Comparison of ENCODE assay signal across 36 cellular contexts in the genomic region with DNA sequence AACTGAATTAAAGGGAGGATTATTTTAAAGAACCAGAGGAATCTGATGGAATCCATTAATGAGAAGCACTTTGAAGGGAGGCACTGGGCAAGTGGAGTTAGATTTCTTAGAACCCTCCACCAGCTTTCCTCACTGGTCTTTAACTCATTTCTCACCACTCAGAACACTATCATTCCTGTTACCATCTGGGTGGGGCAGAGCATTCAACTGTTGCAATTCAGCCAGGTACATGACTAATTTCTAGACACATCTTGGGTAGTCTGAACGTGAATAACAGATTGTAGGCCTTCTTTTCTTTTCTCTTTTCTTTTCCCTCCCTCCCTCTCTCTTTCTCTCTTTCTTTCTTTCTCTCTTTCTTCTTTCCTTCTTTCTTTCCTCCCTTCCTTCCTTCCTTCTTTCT. TPM values are rescaled to one million over a fixed set of nuclear protein-coding genes. Genes with fewer than 3 reads are reported as not detected.
"Had no signal": no experiment of that assay in that cellular context is flagged by ENCODE, and none has a peak within 500 bp of the region (broad histone marks: within the 10 kb centered on the region; RNA-seq: fewer than 3 reads in every experiment).

No MANE protein-coding gene starts in this region.

- H3K36me3 ChIP-seq: adrenal gland, esophagus squamous epithelium, heart right ventricle had no signal

- H3K27ac ChIP-seq: adrenal gland, body of pancreas, coronary artery, dorsolateral prefrontal cortex, esophagus squamous epithelium, heart right ventricle had no signal

- DNase-seq: activated CD4-positive, alpha-beta memory T cell treated with anti-CD3 and anti-CD28 coated beads for 36 hours; activated CD4-positive, alpha-beta T cell treated with anti-CD3 and anti-CD28 coated beads for 36 hours; activated CD4-positive, alpha-beta T cell treated with anti-CD3 and anti-CD28 coated beads, Interleukin-2, amount 10 ng/mL, durations not matched to agents 24 days and 14 days; activated CD4-positive, CD25-positive, alpha-beta regulatory T cell; activated CD4-positive, CD25-positive, alpha-beta regulatory T cell treated with anti-CD3 and anti-CD28 coated beads, Interleukin-2, amount 50 U/mL, for 72 hours; activated CD8-positive, alpha-beta memory T cell treated with anti-CD3 and anti-CD28 coated beads, Interleukin-2, amount 10 ng/mL, durations not matched to agents 7 days and 5 days; activated CD8-positive, alpha-beta memory T cell treated with anti-CD3 and anti-CD28 coated beads, Interleukin-2, amount 50 U/mL, for 4 hours; activated CD8-positive, alpha-beta T cell treated with anti-CD3 and anti-CD28 coated beads, Interleukin-2, amount 10 ng/mL, durations not matched to agents 7 days and 5 days; activated effector memory CD4-positive, alpha-beta T cell treated with anti-CD3 and anti-CD28 coated beads, Interleukin-2, amount 50 U/mL, for 16 hours; activated naive CD4-positive, alpha-beta T cell treated with anti-CD3 and anti-CD28 coated beads for 36 hours; activated naive CD8-positive, alpha-beta T cell treated with anti-CD3 and anti-CD28 coated beads for 36 hours; activated naive CD8-positive, alpha-beta T cell treated with anti-CD3 and anti-CD28 coated beads, Interleukin-2, amount 50 U/mL, for 24 hours; activated T-cell treated with anti-CD3 and anti-CD28 coated beads, Interleukin-2, amount 50 U/mL, for 1 hour; activated T-cell treated with anti-CD3 and anti-CD28 coated beads, Interleukin-2, amount 50 U/mL, for 48 hours; adrenal gland; amygdala; aorta; body of pancreas; dorsolateral prefrontal cortex; effector memory CD4-positive, alpha-beta T cell; endodermal cell; erythroblast; esophagus squamous epithelium; heart right ventricle; T-helper 2 cell had no signal

- H3K4me1 Mint-ChIP-seq: activated CD4-positive, alpha-beta T cell treated with anti-CD3 and anti-CD28 coated beads for 36 hours; activated CD4-positive, alpha-beta T cell treated with anti-CD3 and anti-CD28 coated beads, Interleukin-2, amount 10 ng/mL, durations not matched to agents 24 days and 14 days; activated CD8-positive, alpha-beta memory T cell treated with anti-CD3 and anti-CD28 coated beads, Interleukin-2, amount 10 ng/mL, durations not matched to agents 7 days and 5 days; activated naive CD4-positive, alpha-beta T cell treated with anti-CD3 and anti-CD28 coated beads, Interleukin-2, amount 50 U/mL, for 24 hours; activated naive CD8-positive, alpha-beta T cell treated with anti-CD3 and anti-CD28 coated beads for 36 hours; activated naive CD8-positive, alpha-beta T cell treated with anti-CD3 and anti-CD28 coated beads, Interleukin-2, amount 50 U/mL, for 24 hours; central memory CD8-positive, alpha-beta T cell; endodermal cell had no signal

- H3K9me3 Mint-ChIP-seq: activated CD4-positive, alpha-beta T cell treated with anti-CD3 and anti-CD28 coated beads, Interleukin-2, amount 10 ng/mL, durations not matched to agents 24 days and 14 days; activated naive CD8-positive, alpha-beta T cell treated with anti-CD3 and anti-CD28 coated beads, Interleukin-2, amount 50 U/mL, for 24 hours had no signal

- H3K4me3 ChIP-seq: adrenal gland, body of pancreas, coronary artery, dorsolateral prefrontal cortex, esophagus squamous epithelium, heart right ventricle had no signal

- H3K4me1 ChIP-seq: adrenal gland, body of pancreas, esophagus squamous epithelium, heart right ventricle had no signal

- H3K27me3 ChIP-seq: adrenal gland, body of pancreas, dorsolateral prefrontal cortex had no signal

- FAIRE-seq: frontal cortex had no signal

- H3K36me3 Mint-ChIP-seq: activated CD4-positive, alpha-beta memory T cell treated with anti-CD3 and anti-CD28 coated beads for 36 hours; activated CD8-positive, alpha-beta memory T cell treated with anti-CD3 and anti-CD28 coated beads, Interleukin-2, amount 10 ng/mL, durations not matched to agents 7 days and 5 days; activated naive CD4-positive, alpha-beta T cell treated with anti-CD3 and anti-CD28 coated beads, Interleukin-2, amount 50 U/mL, for 24 hours; activated naive CD8-positive, alpha-beta T cell treated with anti-CD3 and anti-CD28 coated beads for 36 hours had no signal

- H3K27ac Mint-ChIP-seq: activated CD4-positive, alpha-beta memory T cell treated with anti-CD3 and anti-CD28 coated beads for 36 hours; activated CD4-positive, alpha-beta T cell treated with anti-CD3 and anti-CD28 coated beads for 36 hours; activated CD4-positive, alpha-beta T cell treated with anti-CD3 and anti-CD28 coated beads, Interleukin-2, amount 10 ng/mL, durations not matched to agents 24 days and 14 days; activated CD8-positive, alpha-beta memory T cell treated with anti-CD3 and anti-CD28 coated beads, Interleukin-2, amount 10 ng/mL, durations not matched to agents 7 days and 5 days; activated CD8-positive, alpha-beta T cell treated with anti-CD3 and anti-CD28 coated beads, Interleukin-2, amount 10 ng/mL, durations not matched to agents 7 days and 5 days; activated naive CD4-positive, alpha-beta T cell treated with anti-CD3 and anti-CD28 coated beads for 36 hours; activated naive CD4-positive, alpha-beta T cell treated with anti-CD3 and anti-CD28 coated beads, Interleukin-2, amount 50 U/mL, for 24 hours; activated naive CD8-positive, alpha-beta T cell treated with anti-CD3 and anti-CD28 coated beads for 36 hours; activated naive CD8-positive, alpha-beta T cell treated with anti-CD3 and anti-CD28 coated beads, Interleukin-2, amount 50 U/mL, for 24 hours; activated T-helper 1 cell treated with anti-CD3 and anti-CD28 coated beads, Interleukin-12 subunit alpha, Interleukin-12 subunit beta, Interleukin-2, Interleukin-4 antibody, amounts not matched to agents 30 ng/mL and 10 ng/mL and 1 ng/mL, durations not matched to agents 14 hours and 24 hours and 36 hours; activated T-helper 2 cell treated with anti-CD3 and anti-CD28 coated beads, Interferon-gamma antibody, Interleukin-2, Interleukin-4, amounts not matched to agents 10 μg/mL and 5 μg/mL and 100 μg/mL, durations not matched to agents 14 hours and 24 hours and 36 hours; dendritic cell treated with granulocyte-macrophage colony-stimulating factor and Interleukin-4, amounts not matched to agents 40 ng/mL and 50 ng/mL, for 4 days; endodermal cell had no signal

- H3K9me3 ChIP-seq: body of pancreas, esophagus squamous epithelium had no signal

- H3K4me3 Mint-ChIP-seq: activated CD4-positive, alpha-beta memory T cell treated with anti-CD3 and anti-CD28 coated beads for 36 hours; activated CD4-positive, alpha-beta T cell treated with anti-CD3 and anti-CD28 coated beads for 36 hours; activated CD4-positive, alpha-beta T cell treated with anti-CD3 and anti-CD28 coated beads, Interleukin-2, amount 10 ng/mL, durations not matched to agents 24 days and 14 days; activated CD8-positive, alpha-beta memory T cell treated with anti-CD3 and anti-CD28 coated beads, Interleukin-2, amount 10 ng/mL, durations not matched to agents 7 days and 5 days; activated CD8-positive, alpha-beta T cell treated with anti-CD3 and anti-CD28 coated beads, Interleukin-2, amount 10 ng/mL, durations not matched to agents 7 days and 5 days; activated naive CD4-positive, alpha-beta T cell treated with anti-CD3 and anti-CD28 coated beads for 36 hours; activated naive CD4-positive, alpha-beta T cell treated with anti-CD3 and anti-CD28 coated beads, Interleukin-2, amount 50 U/mL, for 24 hours; activated naive CD8-positive, alpha-beta T cell treated with anti-CD3 and anti-CD28 coated beads for 36 hours; activated naive CD8-positive, alpha-beta T cell treated with anti-CD3 and anti-CD28 coated beads, Interleukin-2, amount 50 U/mL, for 24 hours; activated T-helper 1 cell treated with anti-CD3 and anti-CD28 coated beads, Interleukin-12 subunit alpha, Interleukin-12 subunit beta, Interleukin-2, Interleukin-4 antibody, amounts not matched to agents 30 ng/mL and 10 ng/mL and 1 ng/mL, durations not matched to agents 14 hours and 24 hours and 36 hours; central memory CD8-positive, alpha-beta T cell; dendritic cell treated with granulocyte-macrophage colony-stimulating factor and Interleukin-4, amounts not matched to agents 40 ng/mL and 50 ng/mL, for 4 days; endodermal cell had no signal

- ATAC-seq: activated CD4-positive, alpha-beta T cell treated with anti-CD3 and anti-CD28 coated beads for 36 hours; activated CD8-positive, alpha-beta memory T cell treated with anti-CD3 and anti-CD28 coated beads, Interleukin-2, amount 10 ng/mL, durations not matched to agents 7 days and 5 days; activated CD8-positive, alpha-beta T cell treated with anti-CD3 and anti-CD28 coated beads, Interleukin-2, amount 10 ng/mL, durations not matched to agents 7 days and 5 days; activated naive CD8-positive, alpha-beta T cell treated with anti-CD3 and anti-CD28 coated beads, Interleukin-2, amount 50 U/mL, for 24 hours; body of pancreas; heart right ventricle had no signal

RNA-seq across cellular contexts. Expression of a gene that starts 15.5 kb away (rescaled TPM):
- total RNA-seq: activated CD4-positive, alpha-beta memory T cell treated with anti-CD3 and anti-CD28 coated beads for 36 hours; activated CD4-positive, alpha-beta T cell treated with anti-CD3 and anti-CD28 coated beads for 36 hours; activated CD4-positive, alpha-beta T cell treated with anti-CD3 and anti-CD28 coated beads, Interleukin-2, amount 10 ng/mL, durations not matched to agents 24 days and 14 days; activated CD8-positive, alpha-beta memory T cell treated with anti-CD3 and anti-CD28 coated beads for 36 hours; activated CD8-positive, alpha-beta memory T cell treated with anti-CD3 and anti-CD28 coated beads, Interleukin-2, amount 10 ng/mL, durations not matched to agents 7 days and 5 days; activated CD8-positive, alpha-beta T cell treated with anti-CD3 and anti-CD28 coated beads, Interleukin-2, amount 10 ng/mL, durations not matched to agents 7 days and 5 days; activated naive CD4-positive, alpha-beta T cell treated with anti-CD3 and anti-CD28 coated beads for 36 hours; activated naive CD8-positive, alpha-beta T cell treated with anti-CD3 and anti-CD28 coated beads for 36 hours; activated T-helper 1 cell treated with anti-CD3 and anti-CD28 coated beads, Interleukin-12 subunit alpha, Interleukin-12 subunit beta, Interleukin-2, Interleukin-4 antibody, amounts not matched to agents 30 ng/mL and 10 ng/mL and 1 ng/mL, durations not matched to agents 14 hours and 24 hours and 36 hours; activated T-helper 2 cell treated with anti-CD3 and anti-CD28 coated beads, Interferon-gamma antibody, Interleukin-2, Interleukin-4, amounts not matched to agents 10 μg/mL and 5 μg/mL and 100 μg/mL, durations not matched to agents 14 hours and 24 hours and 36 hours; adrenal gland; cerebellum; dorsolateral prefrontal cortex; endodermal cell; frontal cortex; T-helper 1 cell treated with Interleukin-12 subunit alpha and Interleukin-12 subunit beta and Interleukin-4 antibody, amounts not matched to agents 30 ng/mL and 1 ng/mL, for 36 hours had no signal

RNA-seq across cellular contexts. Expression of a gene that starts 29.9 kb away (rescaled TPM):
- total RNA-seq: activated CD4-positive, alpha-beta memory T cell treated with anti-CD3 and anti-CD28 coated beads for 36 hours; activated CD4-positive, alpha-beta T cell treated with anti-CD3 and anti-CD28 coated beads for 36 hours; activated CD4-positive, alpha-beta T cell treated with anti-CD3 and anti-CD28 coated beads, Interleukin-2, amount 10 ng/mL, durations not matched to agents 24 days and 14 days; activated CD8-positive, alpha-beta memory T cell treated with anti-CD3 and anti-CD28 coated beads for 36 hours; activated CD8-positive, alpha-beta memory T cell treated with anti-CD3 and anti-CD28 coated beads, Interleukin-2, amount 10 ng/mL, durations not matched to agents 7 days and 5 days; activated CD8-positive, alpha-beta T cell treated with anti-CD3 and anti-CD28 coated beads, Interleukin-2, amount 10 ng/mL, durations not matched to agents 7 days and 5 days; activated naive CD4-positive, alpha-beta T cell treated with anti-CD3 and anti-CD28 coated beads for 36 hours; activated naive CD8-positive, alpha-beta T cell treated with anti-CD3 and anti-CD28 coated beads for 36 hours; activated T-helper 1 cell treated with anti-CD3 and anti-CD28 coated beads, Interleukin-12 subunit alpha, Interleukin-12 subunit beta, Interleukin-2, Interleukin-4 antibody, amounts not matched to agents 30 ng/mL and 10 ng/mL and 1 ng/mL, durations not matched to agents 14 hours and 24 hours and 36 hours; activated T-helper 2 cell treated with anti-CD3 and anti-CD28 coated beads, Interferon-gamma antibody, Interleukin-2, Interleukin-4, amounts not matched to agents 10 μg/mL and 5 μg/mL and 100 μg/mL, durations not matched to agents 14 hours and 24 hours and 36 hours; cardiac septum; cerebellum; endodermal cell; esophagus squamous epithelium; frontal cortex; heart right ventricle; T-helper 1 cell treated with Interleukin-12 subunit alpha and Interleukin-12 subunit beta and Interleukin-4 antibody, amounts not matched to agents 30 ng/mL and 1 ng/mL, for 36 hours had no signal
- polyA plus RNA-seq: adrenal gland, aorta, heart right ventricle had no signal

RNA-seq across cellular contexts. Expression of a gene that starts 33.1 kb away (rescaled TPM):
- total RNA-seq: activated CD4-positive, alpha-beta memory T cell treated with anti-CD3 and anti-CD28 coated beads for 36 hours; activated CD4-positive, alpha-beta T cell treated with anti-CD3 and anti-CD28 coated beads for 36 hours; activated CD4-positive, alpha-beta T cell treated with anti-CD3 and anti-CD28 coated beads, Interleukin-2, amount 10 ng/mL, durations not matched to agents 24 days and 14 days; activated CD8-positive, alpha-beta memory T cell treated with anti-CD3 and anti-CD28 coated beads for 36 hours; activated CD8-positive, alpha-beta T cell treated with anti-CD3 and anti-CD28 coated beads, Interleukin-2, amount 10 ng/mL, durations not matched to agents 7 days and 5 days; activated naive CD4-positive, alpha-beta T cell treated with anti-CD3 and anti-CD28 coated beads for 36 hours; activated naive CD8-positive, alpha-beta T cell treated with anti-CD3 and anti-CD28 coated beads for 36 hours; activated T-helper 1 cell treated with anti-CD3 and anti-CD28 coated beads, Interleukin-12 subunit alpha, Interleukin-12 subunit beta, Interleukin-2, Interleukin-4 antibody, amounts not matched to agents 30 ng/mL and 10 ng/mL and 1 ng/mL, durations not matched to agents 14 hours and 24 hours and 36 hours; activated T-helper 2 cell treated with anti-CD3 and anti-CD28 coated beads, Interferon-gamma antibody, Interleukin-2, Interleukin-4, amounts not matched to agents 10 μg/mL and 5 μg/mL and 100 μg/mL, durations not matched to agents 14 hours and 24 hours and 36 hours; adrenal gland; aorta; body of pancreas; cardiac septum; cerebellum; dorsolateral prefrontal cortex; endodermal cell; esophagus squamous epithelium; frontal cortex; heart right ventricle; T-helper 1 cell treated with Interleukin-12 subunit alpha and Interleukin-12 subunit beta and Interleukin-4 antibody, amounts not matched to agents 30 ng/mL and 1 ng/mL, for 36 hours had no signal
- polyA plus RNA-seq: adrenal gland, heart right ventricle had no signal
